In the genomic region with DNA sequence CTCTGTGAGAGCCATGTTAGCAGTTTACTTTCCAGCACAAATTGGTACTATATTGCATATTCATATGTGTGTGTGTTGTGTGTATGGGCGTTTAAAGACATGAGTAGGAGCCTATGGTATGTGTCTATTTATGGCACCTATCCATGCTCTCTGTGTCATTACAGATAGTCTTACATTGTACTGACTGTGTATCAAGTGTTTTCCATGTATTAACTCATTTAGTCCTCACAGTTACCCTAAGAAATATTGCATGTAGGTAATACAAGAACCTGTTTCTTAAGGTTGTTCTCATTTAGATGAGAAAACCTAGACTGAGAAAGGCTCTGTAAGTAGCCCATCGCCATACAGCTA, we compare ENCODE assay signal across 15 cellular contexts. TPM values are rescaled to one million over a fixed set of nuclear protein-coding genes. Genes with fewer than 3 reads are reported as not detected.
A peak's percentile ranks its signal among the peaks of the same experiment; 100 is the strongest.
DNase-seq lines count a peak whose midpoint lies in the region; ATAC-seq and TF ChIP-seq lines count a peak whose summit lies in the region.
"Had no signal": no experiment of that assay in that cellular context is flagged by ENCODE, and none has a peak within 500 bp of the region (broad histone marks: within the 10 kb centered on the region; RNA-seq: fewer than 3 reads in every experiment).

No MANE protein-coding gene starts in this region.

- in situ Hi-C loops in gastrocnemius medialis (cut with MboI; ENCODE audit: low sequenced_read_pairs in 4 of 4) = no loop called here

- ATAC-seq in foreskin keratinocyte (peak; percentile 17), HG03432 (IDR thresholded peaks at IDR 0.05; ENCODE audit: unreplicated experiment) (no peak), gastrocnemius medialis (no peak)

- DNase-seq in ELR (ENCODE audit: low read depth) = peak; percentile 32
- DNase-seq in activated CD4-positive, alpha-beta memory T cell treated with anti-CD3 and anti-CD28 coated beads, Interleukin-2, amount 10 ng/mL, durations not matched to agents 7 days and 5 days = no peak
- DNase-seq in foreskin keratinocyte = peak in 1 of 2 donors; percentile 32
- no peak for DNase-seq in tibial artery
- no peak for DNase-seq in stomach
- DNase-seq in gastrocnemius medialis = no peak
- DNase-seq: cerebellar nuclear complex; NCI-H1436; NCI-H526 treated with DMSO at 0.1 percent for 48 hours; ovary; stimulated activated CD4-positive, alpha-beta T cell treated with anti-CD3 and anti-CD28 coated beads, Interleukin-4, amount 100 ng/mL, for 1 hour; testis had no signal

- H3K36me3 ChIP-seq in ACC112 (ENCODE audit: insufficient read depth, low read length) (peaks cover 4% of the 10 kb centered on the region; the same call in 1 of the 2 replicates), tibial artery (peaks cover 17 to 32% (median 31%) of the 10 kb centered on the region in 3 donors), stomach (peaks cover 16 to 51% (median 44%) of the 10 kb centered on the region in 4 donors), gastrocnemius medialis (peaks cover 0 to 30% of the 10 kb centered on the region in 2 donors)
- H3K36me3 ChIP-seq: ovary had no signal

- peak overlapping the region; percentile 91 for H3K4me3 Mint-ChIP-seq in activated CD4-positive, alpha-beta memory T cell treated with anti-CD3 and anti-CD28 coated beads, Interleukin-2, amount 10 ng/mL, durations not matched to agents 7 days and 5 days

- 69 to 78% (median 72%) methylated on average over 2 of the region's 2 CpGs for WGBS in stomach, 5 donors

- no peak for TF ChIP-seq EP300 in stomach (IDR thresholded peaks at IDR 0.05)

- peaks cover 34% of the 10 kb centered on the region for H3K4me1 Mint-ChIP-seq in activated CD4-positive, alpha-beta memory T cell treated with anti-CD3 and anti-CD28 coated beads, Interleukin-2, amount 10 ng/mL, durations not matched to agents 7 days and 5 days

- H2AFZ ChIP-seq in ACC112 (ENCODE audit: low read length, unreplicated experiment) = no peak overlapping the region

- no peak for TF ChIP-seq CTCF in foreskin keratinocyte (conservative IDR thresholded peaks at IDR 0.05)
- no peak for TF ChIP-seq CTCF in tibial artery (IDR thresholded peaks at IDR 0.05)
- no peak for TF ChIP-seq CTCF in stomach (IDR thresholded peaks at IDR 0.05)
- TF ChIP-seq CTCF in gastrocnemius medialis (IDR thresholded peaks at IDR 0.05 in 4 of 5, conservative IDR thresholded peaks at IDR 0.05 in 1 of 5) = no peak

- H3K4me3 ChIP-seq in ACC112 (ENCODE audit: low read depth, low read length) = peak overlapping the region; percentile 87
- H3K4me3 ChIP-seq in tibial artery = no peak overlapping the region
- peak overlapping the region in 1 of 4 donors; percentile 69 for H3K4me3 ChIP-seq in stomach
- no peak overlapping the region for H3K4me3 ChIP-seq in gastrocnemius medialis
- H3K4me3 ChIP-seq: ovary, SJSA1, testis had no signal

- H3K27ac ChIP-seq in ACC112 (ENCODE audit: low read depth, low read length) (no peak overlapping the region), foreskin keratinocyte (no peak overlapping the region), tibial artery (no peak overlapping the region), stomach (no peak overlapping the region), gastrocnemius medialis (no peak overlapping the region)
- H3K27ac ChIP-seq: ovary, SJSA1, testis had no signal

- H3K36me3 Mint-ChIP-seq in activated CD4-positive, alpha-beta memory T cell treated with anti-CD3 and anti-CD28 coated beads, Interleukin-2, amount 10 ng/mL, durations not matched to agents 7 days and 5 days (ENCODE audit: low read depth) = peaks cover 13% of the 10 kb centered on the region

- H3K9me3 Mint-ChIP-seq in activated CD4-positive, alpha-beta memory T cell treated with anti-CD3 and anti-CD28 coated beads, Interleukin-2, amount 10 ng/mL, durations not matched to agents 7 days and 5 days = no peaks in the 10 kb centered on the region

- H3K27ac Mint-ChIP-seq in activated CD4-positive, alpha-beta memory T cell treated with anti-CD3 and anti-CD28 coated beads, Interleukin-2, amount 10 ng/mL, durations not matched to agents 7 days and 5 days = peak overlapping the region; percentile 22

- intact Hi-C loops in tibial artery (cut with DNase I; ENCODE audit: low total_unique reads) = loop anchor here (10.0 kb wide), 1 partner anchor 108 kb away; no protein-coding TSS in a partner anchor
- intact Hi-C loops in stomach (cut with DNase I; ENCODE audit: low total_unique reads) = no loop called here
- intact Hi-C loops in gastrocnemius medialis (cut with DNase I; ENCODE audit: low total_unique reads) = loop anchor here (10.0 kb wide), 1 partner anchor 458 kb away; a partner anchor contains a TSS

- H3K79me2 ChIP-seq in ACC112 (ENCODE audit: control insufficient read depth, insufficient read depth, low read length, unreplicated experiment) = peaks cover 16% of the 10 kb centered on the region

- H3K9me3 ChIP-seq in tibial artery = no peaks in the 10 kb centered on the region
- no peaks in the 10 kb centered on the region for H3K9me3 ChIP-seq in stomach
- H3K9me3 ChIP-seq in gastrocnemius medialis = no peaks in the 10 kb centered on the region
- H3K9me3 ChIP-seq: ovary, SJSA1, testis had no signal

- H3K27me3 ChIP-seq in ACC112 (ENCODE audit: insufficient read depth, low read length) (no peaks in the 10 kb centered on the region), foreskin keratinocyte (no peaks in the 10 kb centered on the region), tibial artery (no peaks in the 10 kb centered on the region), stomach (no peaks in the 10 kb centered on the region), gastrocnemius medialis (no peaks in the 10 kb centered on the region)
- H3K27me3 ChIP-seq: ovary, SJSA1, testis had no signal

- H3K4me1 ChIP-seq in ACC112 (ENCODE audit: control insufficient read depth, insufficient read depth, low read length, unreplicated experiment) = peaks cover 18% of the 10 kb centered on the region
- no peaks in the 10 kb centered on the region for H3K4me1 ChIP-seq in foreskin keratinocyte
- peaks cover 0 to 17% (median 6%) of the 10 kb centered on the region in 4 donors for H3K4me1 ChIP-seq in tibial artery
- peaks cover 11 to 26% (median 24%) of the 10 kb centered on the region in 4 donors for H3K4me1 ChIP-seq in stomach
- H3K4me1 ChIP-seq in gastrocnemius medialis = peaks cover 8 to 13% of the 10 kb centered on the region in 2 donors

- CTCF ChIA-PET in activated CD4-positive, alpha-beta memory T cell treated with anti-CD3 and anti-CD28 coated beads, Interleukin-2, amount 10 ng/mL, durations not matched to agents 7 days and 5 days (lab: Charles Lee) = interaction anchor here (3.5 kb wide), 1 partner anchor 11 kb away, joined by 18 read pairs; no protein-coding TSS in a partner anchor

- POLR2A ChIA-PET in activated CD4-positive, alpha-beta memory T cell treated with anti-CD3 and anti-CD28 coated beads, Interleukin-2, amount 10 ng/mL, durations not matched to agents 7 days and 5 days (lab: Charles Lee) = interaction anchor here (0.6 to 1.4 kb wide), 2 partner anchors 13 to 19 kb away, joined by 3 to 4 read pairs; no protein-coding TSS in a partner anchor

- no peaks in the 10 kb centered on the region for H3K27me3 Mint-ChIP-seq in activated CD4-positive, alpha-beta memory T cell treated with anti-CD3 and anti-CD28 coated beads, Interleukin-2, amount 10 ng/mL, durations not matched to agents 7 days and 5 days

- TF ChIP-seq POLR2A in stomach (IDR thresholded peaks at IDR 0.05) (no peak), gastrocnemius medialis (IDR thresholded peaks at IDR 0.05) (no peak)

RNA-seq across cellular contexts. Expression of a gene that starts 1.6 kb away (rescaled TPM):
- 10 to 100 TPM; 18.7 to 19.3 TPM for total RNA-seq in activated CD4-positive, alpha-beta memory T cell treated with anti-CD3 and anti-CD28 coated beads, Interleukin-2, amount 10 ng/mL, durations not matched to agents 7 days and 5 days
- total RNA-seq in foreskin keratinocyte (23.4 and 24.0 TPM in 2 replicates), stomach (10 to 100 TPM in 4 of 5 donors, 1 to 10 TPM in 1; 4.5 to 53.9 (median 27.5) TPM), gastrocnemius medialis (10 to 100 TPM in 2 of 4 donors, 1 to 10 TPM in 2; 4.8 to 17.1 (median 9.7) TPM)
- polyA plus RNA-seq in foreskin keratinocyte (24.1 and 25.2 TPM in 2 replicates), stomach (10 to 100 TPM in 2 of 3 donors, 1 to 10 TPM in 1; 9.6 to 16.6 (median 11.2) TPM)

RNA-seq across cellular contexts. Expression of a gene that starts 7.5 kb away (rescaled TPM):
- total RNA-seq in activated CD4-positive, alpha-beta memory T cell treated with anti-CD3 and anti-CD28 coated beads, Interleukin-2, amount 10 ng/mL, durations not matched to agents 7 days and 5 days = not detected
- not detected in 2 replicates for total RNA-seq in foreskin keratinocyte
- polyA plus RNA-seq in foreskin keratinocyte = not detected in 2 replicates
- total RNA-seq in stomach = 10 to 100 TPM in 4 of 5 donors, 1 to 10 TPM in 1; 7.6 to 81.3 (median 11.7) TPM
- polyA plus RNA-seq in stomach = 100 to 1,000 TPM in 1 of 3 donors, 10 to 100 TPM in 2; 90.5 to 135 (median 96.5) TPM
- not detected for total RNA-seq in gastrocnemius medialis
- total RNA-seq: SJSA1 had no signal

RNA-seq across cellular contexts. Expression of a gene that starts 24.3 kb away (rescaled TPM):
- total RNA-seq in activated CD4-positive, alpha-beta memory T cell treated with anti-CD3 and anti-CD28 coated beads, Interleukin-2, amount 10 ng/mL, durations not matched to agents 7 days and 5 days = 1 to 10 TPM; 7.7 to 8.4 TPM
- 17.9 and 19.1 TPM in 2 replicates for total RNA-seq in foreskin keratinocyte
- 21.5 and 24.2 TPM in 2 replicates for polyA plus RNA-seq in foreskin keratinocyte
- 1 to 10 TPM in 3 of 5 donors, not detected in 2; 2.5 to 9.9 (median 6.6) TPM for total RNA-seq in stomach
- 1 to 10 TPM; 6.3 to 9.6 (median 6.4) TPM for polyA plus RNA-seq in stomach
- 10 to 100 TPM in 3 of 4 donors, 1 to 10 TPM in 1; 10.0 to 17.1 (median 12.4) TPM for total RNA-seq in gastrocnemius medialis

RNA-seq across cellular contexts. Expression of a gene that starts 39.5 kb away (rescaled TPM):
- 10 to 100 TPM; 12.5 to 12.8 TPM for total RNA-seq in activated CD4-positive, alpha-beta memory T cell treated with anti-CD3 and anti-CD28 coated beads, Interleukin-2, amount 10 ng/mL, durations not matched to agents 7 days and 5 days
- 11.0 and 12.3 TPM in 2 replicates for total RNA-seq in foreskin keratinocyte
- 10.9 and 11.0 TPM in 2 replicates for polyA plus RNA-seq in foreskin keratinocyte
- total RNA-seq in stomach = 100 to 1,000 TPM in 2 of 5 donors, 10 to 100 TPM in 3; 19.6 to 139 (median 31.2) TPM
- 10 to 100 TPM; 10.0 to 19.4 (median 11.8) TPM for polyA plus RNA-seq in stomach
- total RNA-seq in gastrocnemius medialis = 10 to 100 TPM; 15.1 to 27.5 (median 27.4) TPM
